In genomic region chr6:11270030-11271027, GRCh38 we compare ENCODE assay signal across 13 cellular contexts. TPM values are rescaled to one million over a fixed set of nuclear protein-coding genes. Genes with fewer than 3 reads are reported as not detected.
DNase-seq lines count a peak whose midpoint lies in the region; TF ChIP-seq lines count a peak whose summit lies in the region.
"Had no signal": no experiment of that assay in that cellular context is flagged by ENCODE, and none has a peak within 500 bp of the region (broad histone marks: within the 10 kb centered on the region; RNA-seq: fewer than 3 reads in every experiment).

No MANE protein-coding gene starts in this region.

- DNase-seq in Caki2 (ENCODE audit: low read depth) (peak; percentile 76), NCI-H1105 treated with DMSO at 0.1 percent for 48 hours (lab: John Stamatoyannopoulos, UW) (peak; percentile 99), WERI-Rb-1 (no peak), hypothalamus (lab: John Stamatoyannopoulos, UW) (no peak), globus pallidus (ENCODE audit: low spot score) (no peak)
- DNase-seq in stimulated activated CD4-positive, alpha-beta T cell treated with anti-CD3 and anti-CD28 coated beads, Interleukin-1b, Interleukin-23, amount 100 ng/mL, for 48 hours = no peak
- DNase-seq: cerebellar nuclear complex, mammary epithelial cell, NCI-H187 had no signal

- H3K27me3 ChIP-seq in duodenal mucosa (ENCODE audit: control insufficient read depth in 1 of 2, insufficient read depth in 2 of 2, low read length in 2 of 2) = no peaks in the 10 kb centered on the region
- no peaks in the 10 kb centered on the region for H3K27me3 ChIP-seq in WERI-Rb-1 (ENCODE audit: insufficient read depth, low read depth, severe bottlenecking)

- H3K4me3 ChIP-seq in duodenal mucosa (ENCODE audit: low read depth in 1 of 2, low read length in 2 of 2) = peak overlapping the region; percentile 27 to 33
- H3K4me3 ChIP-seq in mesodermal cell (ENCODE audit: extremely low read depth, insufficient read depth, low read length, poor library complexity, severe bottlenecking) = no peak overlapping the region
- no peak overlapping the region for H3K4me3 ChIP-seq in WERI-Rb-1 (ENCODE audit: low read depth, low read length)
- H3K4me3 ChIP-seq: psoas muscle, thoracic aorta had no signal

- H3K36me3 ChIP-seq in duodenal mucosa (ENCODE audit: control insufficient read depth in 1 of 2, insufficient read depth in 2 of 2, low read length in 2 of 2) (no peaks in the 10 kb centered on the region), mesodermal cell (ENCODE audit: control insufficient read depth, insufficient read depth, low read length) (no peaks in the 10 kb centered on the region), WERI-Rb-1 (no peaks in the 10 kb centered on the region)
- H3K36me3 ChIP-seq: thoracic aorta had no signal

- H3K9ac ChIP-seq in duodenal mucosa (ENCODE audit: low read depth in 1 of 2, low read length in 2 of 2) = peak overlapping the region; percentile 19 to 44

- H3K9me3 ChIP-seq in duodenal mucosa (ENCODE audit: control insufficient read depth in 1 of 2, low read length in 2 of 2) = no peaks in the 10 kb centered on the region
- no peaks in the 10 kb centered on the region for H3K9me3 ChIP-seq in mesodermal cell (ENCODE audit: control insufficient read depth, low read length)
- H3K9me3 ChIP-seq in WERI-Rb-1 (ENCODE audit: severe bottlenecking) = no peaks in the 10 kb centered on the region
- H3K9me3 ChIP-seq: psoas muscle, thoracic aorta had no signal

- H3K27ac ChIP-seq in duodenal mucosa (ENCODE audit: low read depth, low read length) (peak overlapping the region; percentile 82), mesodermal cell (ENCODE audit: low read depth, low read length, severe bottlenecking) (peak overlapping the region; percentile 62), WERI-Rb-1 (no peak overlapping the region)
- H3K27ac ChIP-seq: psoas muscle had no signal

- no peak for TF ChIP-seq CTCF in WERI-Rb-1 (IDR thresholded peaks at IDR 0.05; ENCODE audit: low read depth, low read length)

- H3K4me1 ChIP-seq in duodenal mucosa (ENCODE audit: control insufficient read depth in 1 of 2, insufficient read depth in 2 of 2, low read length in 2 of 2) (peaks cover 55 to 60% of the 10 kb centered on the region in 2 donors), mesodermal cell (ENCODE audit: control insufficient read depth, insufficient read depth, low read length, poor library complexity, severe bottlenecking) (peaks cover 28% of the 10 kb centered on the region)
- H3K4me1 ChIP-seq: psoas muscle had no signal

- 56 to 64% methylated on average over 8 to 9 of the region's 12 CpGs for WGBS in mesodermal cell (ENCODE audit: insufficient coverage in 2 of 2), 2 experiments

- in situ Hi-C loops in Caki2 (cut with HindIII; ENCODE audit: low pct_unique_long_range_greater_than_20kb, low sequenced_read_pairs) = no loop called here

RNA-seq across cellular contexts. Expression of gene NEDD9, which starts 37.9 kb away (rescaled TPM):
- 5.2 and 7.9 TPM in 2 replicates for total RNA-seq in Caki2 (2014; rRNA removed; shearing (Covaris generic); ENCODE audit: low replicate concordance)
- 16.7 TPM for polyA plus RNA-seq in mesodermal cell (2013, experiment 1 of 2)
- polyA plus RNA-seq in mesodermal cell (2013, experiment 2 of 2) = 16.1 TPM

Comparison
In these comparisons a context has a peak if more than half of its experiments do, and no peak if none do; other contexts are left out.
1. DNase-seq: peak in Caki2 (single experiment) and NCI-H1105 treated with DMSO at 0.1 percent for 48 hours (single experiment); none in WERI-Rb-1 (single experiment), stimulated activated CD4-positive, alpha-beta T cell treated with anti-CD3 and anti-CD28 coated beads, Interleukin-1b, Interleukin-23, amount 100 ng/mL, for 48 hours (single experiment), hypothalamus (0 of 51) and globus pallidus (single experiment).
2. H3K4me3 ChIP-seq: peak in duodenal mucosa (2 of 2); none in mesodermal cell (single experiment) and WERI-Rb-1 (single experiment).